ENCODE assay signal across 12 cellular contexts in genomic region chr6:143176090-143177021, GRCh38.
DNase-seq lines count a peak whose midpoint lies in the region; ATAC-seq and TF ChIP-seq lines count a peak whose summit lies in the region.
"Had no signal": no experiment of that assay in that cellular context is flagged by ENCODE, and none has a peak within 500 bp of the region (broad histone marks: within the 10 kb centered on the region; RNA-seq: fewer than 3 reads in every experiment).

No MANE protein-coding gene starts in this region.

- DNase-seq in GM06990 (ENCODE audit: extremely low read depth, insufficient read length): no peak
- DNase-seq in NCI-H226: peak; percentile 89
- DNase-seq in chondrocyte (ENCODE audit: low spot score): peak; percentile 95
- DNase-seq in neural progenitor cell (ENCODE audit: low spot score): no peak
- DNase-seq in occipital lobe (lab: John Stamatoyannopoulos, UW): no peak
- no peak for DNase-seq in activated T-cell treated with anti-CD3 and anti-CD28 coated beads, Interleukin-2, amount 50 U/mL, for 72 hours
- no peak for DNase-seq in activated T-cell treated with anti-CD3 and anti-CD28 coated beads, Interleukin-2, amount 50 U/mL, for 1 hour
- DNase-seq in sciatic nerve (ENCODE audit: low spot score): no peak
- DNase-seq: activated CD8-positive, alpha-beta memory T cell treated with anti-CD3 and anti-CD28 coated beads, Interleukin-2, amount 50 U/mL, for 4 hours; NCI-H1436 treated with DMSO at 0.1 percent for 48 hours; psoas muscle had no signal

- H3K79me2 ChIP-seq in neural progenitor cell (ENCODE audit: low read depth): no peaks in the 10 kb centered on the region

- H3K4me3 ChIP-seq in GM06990 (replicated peaks; ENCODE audit: low read depth, low read length) (no peak overlapping the region), neural progenitor cell (no peak overlapping the region)
- H3K4me3 ChIP-seq: dorsolateral prefrontal cortex, psoas muscle had no signal

- peaks cover 36% of the 10 kb centered on the region for H3K9me3 Mint-ChIP-seq in chondrocyte (ENCODE audit: low read depth)
- peaks cover 25% of the 10 kb centered on the region for H3K9me3 Mint-ChIP-seq in neural progenitor cell
- H3K9me3 Mint-ChIP-seq in activated T-cell treated with anti-CD3 and anti-CD28 coated beads, Interleukin-2, amount 50 U/mL, for 72 hours: peaks cover 8 to 12% of the 10 kb centered on the region in 2 donors

- H3K4me1 Mint-ChIP-seq in chondrocyte (ENCODE audit: low read depth): peaks cover 45% of the 10 kb centered on the region
- no peaks in the 10 kb centered on the region for H3K4me1 Mint-ChIP-seq in neural progenitor cell
- no peaks in the 10 kb centered on the region for H3K4me1 Mint-ChIP-seq in activated T-cell treated with anti-CD3 and anti-CD28 coated beads, Interleukin-2, amount 50 U/mL, for 72 hours (ENCODE audit: low read depth)

- H3K4me3 Mint-ChIP-seq in chondrocyte (ENCODE audit: unreplicated experiment): peak overlapping the region; percentile 36
- no peak overlapping the region for H3K4me3 Mint-ChIP-seq in neural progenitor cell
- no peak overlapping the region for H3K4me3 Mint-ChIP-seq in activated T-cell treated with anti-CD3 and anti-CD28 coated beads, Interleukin-2, amount 50 U/mL, for 72 hours

- H3K36me3 ChIP-seq in GM06990 (ENCODE audit: control insufficient read depth, insufficient read depth, low read length) (no peaks in the 10 kb centered on the region; the same call in 1 of the 2 replicates), neural progenitor cell (no peaks in the 10 kb centered on the region)

- no peak overlapping the region for H3K27ac ChIP-seq in neural progenitor cell
- H3K27ac ChIP-seq: dorsolateral prefrontal cortex, psoas muscle had no signal

- no peak overlapping the region for H3K9ac ChIP-seq in neural progenitor cell

- H3K9me3 ChIP-seq in neural progenitor cell (ENCODE audit: low read depth): no peaks in the 10 kb centered on the region
- H3K9me3 ChIP-seq: psoas muscle had no signal

- ATAC-seq in activated T-cell treated with anti-CD3 and anti-CD28 coated beads, Interleukin-2, amount 50 U/mL, for 72 hours (replicated peaks in 1 of 2): no peak
- no peak for ATAC-seq in sciatic nerve
- ATAC-seq: psoas muscle had no signal

- H3K4me2 ChIP-seq in neural progenitor cell: no peak overlapping the region

- H3K4me1 ChIP-seq in neural progenitor cell: no peaks in the 10 kb centered on the region

- no peaks in the 10 kb centered on the region for H4K20me1 ChIP-seq in neural progenitor cell (ENCODE audit: low read depth)

- H3K27ac Mint-ChIP-seq in chondrocyte (ENCODE audit: unreplicated experiment): peak overlapping the region; percentile 94
- no peak overlapping the region for H3K27ac Mint-ChIP-seq in neural progenitor cell
- H3K27ac Mint-ChIP-seq in activated T-cell treated with anti-CD3 and anti-CD28 coated beads, Interleukin-2, amount 50 U/mL, for 72 hours: no peak overlapping the region

- TF ChIP-seq CTCF in GM06990 (IDR thresholded peaks at IDR 0.05; ENCODE audit: insufficient read depth, low read length, poor library complexity, severe bottlenecking): peak; percentile 18
- TF ChIP-seq CTCF in chondrocyte (IDR thresholded peaks at IDR 0.05): peak; percentile 74
- peak; percentile 20 for TF ChIP-seq CTCF in neural progenitor cell (IDR thresholded peaks at IDR 0.05)

- H2AFZ ChIP-seq in neural progenitor cell (replicated peaks): no peak overlapping the region

- no peaks in the 10 kb centered on the region for H3F3A ChIP-seq in neural progenitor cell (ENCODE audit: low read depth)

- H3K36me3 Mint-ChIP-seq in chondrocyte (ENCODE audit: low read depth): peaks cover 24% of the 10 kb centered on the region
- H3K36me3 Mint-ChIP-seq in neural progenitor cell: peaks cover 18% of the 10 kb centered on the region
- H3K36me3 Mint-ChIP-seq in activated T-cell treated with anti-CD3 and anti-CD28 coated beads, Interleukin-2, amount 50 U/mL, for 72 hours (ENCODE audit: insufficient read depth in 2 of 2): peaks cover 15 to 39% of the 10 kb centered on the region in 2 donors

- H3K27me3 ChIP-seq in GM06990 (replicated peaks; ENCODE audit: control insufficient read depth, insufficient read depth, low read length) (no peaks in the 10 kb centered on the region), neural progenitor cell (no peaks in the 10 kb centered on the region)
- H3K27me3 ChIP-seq: dorsolateral prefrontal cortex had no signal

- H3K27me3 Mint-ChIP-seq in chondrocyte (ENCODE audit: low read depth) (no peaks in the 10 kb centered on the region), neural progenitor cell (ENCODE audit: insufficient read depth, low read depth) (peaks cover 3% of the 10 kb centered on the region)
- H3K27me3 Mint-ChIP-seq in activated T-cell treated with anti-CD3 and anti-CD28 coated beads, Interleukin-2, amount 50 U/mL, for 72 hours (ENCODE audit: low read depth): no peaks in the 10 kb centered on the region

- intact Hi-C loops in sciatic nerve (cut with DNase I): no loop called here

Comparison
In these comparisons a context has a peak if more than half of its experiments do, and no peak if none do; other contexts are left out.
1. DNase-seq: peak in NCI-H226 (single experiment) and chondrocyte (single experiment); none in GM06990 (single experiment), neural progenitor cell (single experiment), occipital lobe (single experiment), activated T-cell treated with anti-CD3 and anti-CD28 coated beads, Interleukin-2, amount 50 U/mL, for 72 hours (0 of 2), activated T-cell treated with anti-CD3 and anti-CD28 coated beads, Interleukin-2, amount 50 U/mL, for 1 hour (single experiment) and sciatic nerve (single experiment).
2. CTCF ChIP-seq: peak in every context shown above with its lines; median percentile 74 in chondrocyte; 20 in neural progenitor cell; 18 in GM06990.